8 cellular contexts compared by ENCODE assay signal in the genomic region with DNA sequence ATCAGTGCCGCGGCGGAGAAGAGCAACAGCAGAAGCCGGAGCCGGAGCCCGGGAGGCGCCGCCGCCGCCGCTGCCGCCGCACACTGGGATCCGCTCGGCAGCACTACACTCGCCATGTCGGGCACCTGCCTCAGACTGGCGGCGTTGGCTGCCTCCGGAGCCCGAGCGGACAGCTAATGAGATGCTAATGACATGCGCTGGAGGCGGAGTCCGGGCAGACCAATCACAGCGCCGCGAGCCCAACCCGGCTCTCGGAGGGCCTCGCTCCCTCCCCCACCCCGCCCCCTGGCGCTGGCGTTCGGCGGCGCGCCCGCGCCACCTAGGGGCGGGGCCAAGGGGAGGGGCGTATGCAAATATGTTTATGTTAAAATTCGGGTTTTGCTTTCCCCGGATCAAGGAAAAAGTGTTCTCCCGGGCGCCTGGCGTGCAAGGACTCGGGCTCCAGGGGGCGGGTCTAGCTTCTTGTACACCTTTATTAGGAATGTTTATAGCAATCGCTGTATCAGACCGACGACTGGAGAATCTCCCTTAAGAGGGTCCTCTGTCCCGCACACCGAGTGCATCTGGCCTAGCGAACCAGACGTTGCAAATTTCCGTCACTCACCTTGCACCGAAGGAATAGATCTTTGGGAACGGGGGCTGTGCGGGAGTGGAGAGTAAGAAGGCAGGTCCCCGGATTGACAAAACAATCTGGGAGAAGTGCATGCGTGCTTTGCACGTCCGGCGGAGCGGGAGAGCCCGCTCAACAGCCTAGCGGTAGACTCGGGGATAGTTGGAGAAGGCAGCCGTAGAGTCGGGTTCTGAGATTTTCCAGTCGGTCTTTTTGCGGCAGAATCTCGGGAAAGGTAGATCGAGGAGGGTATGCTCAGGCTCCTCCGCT. TPM values are rescaled to one million over a fixed set of nuclear protein-coding genes. Genes with fewer than 3 reads are reported as not detected.
A peak's percentile ranks its signal among the peaks of the same experiment; 100 is the strongest.
DNase-seq lines count a peak whose midpoint lies in the region; ATAC-seq and TF ChIP-seq lines count a peak whose summit lies in the region.

CADM1 (minus strand) TSS at position 137 of the 880 bp plus-strand sequence.

- H3K9me3 Mint-ChIP-seq in IgD-negative memory B cell (peaks cover 0 to 11% (median 0%) of the 10 kb centered on the region in 3 donors), neural crest cell (no peaks in the 10 kb centered on the region)
- peaks cover 2% of the 10 kb centered on the region for H3K9me3 Mint-ChIP-seq in activated naive CD4-positive, alpha-beta T cell treated with anti-CD3 and anti-CD28 coated beads for 36 hours
- no peaks in the 10 kb centered on the region for H3K9me3 Mint-ChIP-seq in stimulated activated naive CD8-positive, alpha-beta T cell treated with anti-CD3 and anti-CD28 coated beads, Interleukin-15, Interleukin-2, amounts not matched to agents 100 ng/mL and 50 ng/mL, for 24 hours

- no TSS peak for BruUV-seq in A673 (replicated peaks; lab: Mats Ljungman, UMichigan)

- H3K4me1 ChIP-seq in A673 (ENCODE audit: insufficient read depth, low read length, poor library complexity, severe bottlenecking): peaks cover 18% of the 10 kb centered on the region
- H3K4me1 ChIP-seq in gastroesophageal sphincter: peaks cover 0 to 42% (median 5%) of the 10 kb centered on the region in 3 donors

- peak; percentile 68 to 78 for TF ChIP-seq POLR2A in gastroesophageal sphincter (IDR thresholded peaks at IDR 0.05)

- POLR2A ChIA-PET in A673 (lab: Charles Lee; ENCODE audit: low non-redundant PET): no interaction called here

- no peaks in the 10 kb centered on the region for H3K36me3 ChIP-seq in A673 (ENCODE audit: insufficient read depth, low read length, poor library complexity, severe bottlenecking)
- H3K36me3 ChIP-seq in gastroesophageal sphincter: no peaks in the 10 kb centered on the region

- H3K4me3 ChIP-seq in A673 (ENCODE audit: low read depth, low read length, poor library complexity, severe bottlenecking) (peak within 1 kb of the TSS; percentile 54), gastroesophageal sphincter (peak within 1 kb of the TSS; percentile 58 to 79)

- CTCF ChIA-PET in A673 (lab: Charles Lee): interaction anchor here (0.6 kb wide), 2 partner anchors 791 to 1238 kb away, joined by 3 read pairs; no protein-coding TSS in a partner anchor
- CTCF ChIA-PET in activated naive CD4-positive, alpha-beta T cell treated with anti-CD3 and anti-CD28 coated beads for 36 hours (lab: Charles Lee): no interaction called here

- peaks cover 1 to 5% (median 4%) of the 10 kb centered on the region in 3 donors for H3K4me1 Mint-ChIP-seq in IgD-negative memory B cell
- H3K4me1 Mint-ChIP-seq in activated naive CD4-positive, alpha-beta T cell treated with anti-CD3 and anti-CD28 coated beads for 36 hours (ENCODE audit: low read depth): peaks cover 11% of the 10 kb centered on the region
- peaks cover 12% of the 10 kb centered on the region for H3K4me1 Mint-ChIP-seq in neural crest cell
- H3K4me1 Mint-ChIP-seq in stimulated activated naive CD8-positive, alpha-beta T cell treated with anti-CD3 and anti-CD28 coated beads, Interleukin-15, Interleukin-2, amounts not matched to agents 100 ng/mL and 50 ng/mL, for 24 hours (ENCODE audit: low read depth): peaks cover 13% of the 10 kb centered on the region

- H3K9me3 ChIP-seq in A673 (ENCODE audit: low read depth, low read length, poor library complexity, severe bottlenecking) (no peaks in the 10 kb centered on the region), gastroesophageal sphincter (no peaks in the 10 kb centered on the region)

- TF ChIP-seq CTCF in A673 (conservative IDR thresholded peaks at IDR 0.05; ENCODE audit: low read depth, low read length): peak; percentile 52; the same call in 1 of the 2 replicates
- TF ChIP-seq CTCF in gastroesophageal sphincter (IDR thresholded peaks at IDR 0.05): peak; percentile 45 to 72 (median 61)
- peak; percentile 72 for TF ChIP-seq CTCF in neural crest cell (conservative IDR thresholded peaks at IDR 0.05)

- intact Hi-C loops in A673 (cut with micrococcal nuclease; ENCODE audit: unreplicated experiment): loop anchor here (1.0 kb wide), 1 partner anchor 169 kb away; no protein-coding TSS in a partner anchor
- intact Hi-C loops in activated naive CD4-positive, alpha-beta T cell treated with anti-CD3 and anti-CD28 coated beads for 36 hours (cut with micrococcal nuclease): loop anchor here (5.0 kb wide), 2 partner anchors 167 to 423 kb away; no protein-coding TSS in a partner anchor

- DNase-seq in A673 (ENCODE audit: low spot score) (peak; percentile 97), GM19238 (ENCODE audit: insufficient read length, low spot score) (peak; percentile 63), RPMI8226 (peak; percentile 96), neural crest cell (ENCODE audit: low read depth, low spot score) (peak; percentile 93)
- DNase-seq in activated naive CD4-positive, alpha-beta T cell treated with anti-CD3 and anti-CD28 coated beads for 36 hours: peak; percentile 76

- H3K36me3 Mint-ChIP-seq in IgD-negative memory B cell (peaks cover 1% of the 10 kb centered on the region), neural crest cell (ENCODE audit: low read depth) (no peaks in the 10 kb centered on the region)
- no peaks in the 10 kb centered on the region for H3K36me3 Mint-ChIP-seq in activated naive CD4-positive, alpha-beta T cell treated with anti-CD3 and anti-CD28 coated beads for 36 hours (ENCODE audit: low read depth)
- H3K36me3 Mint-ChIP-seq in stimulated activated naive CD8-positive, alpha-beta T cell treated with anti-CD3 and anti-CD28 coated beads, Interleukin-15, Interleukin-2, amounts not matched to agents 100 ng/mL and 50 ng/mL, for 24 hours (ENCODE audit: low read depth): no peaks in the 10 kb centered on the region

- H3K27ac Mint-ChIP-seq in IgD-negative memory B cell: peak within 1 kb of the TSS in 1 of 3 donors; percentile 18
- H3K27ac Mint-ChIP-seq in activated naive CD4-positive, alpha-beta T cell treated with anti-CD3 and anti-CD28 coated beads for 36 hours: no peak within 1 kb of the TSS
- peak within 1 kb of the TSS; percentile 96 for H3K27ac Mint-ChIP-seq in neural crest cell (ENCODE audit: unreplicated experiment)
- no peak within 1 kb of the TSS for H3K27ac Mint-ChIP-seq in stimulated activated naive CD8-positive, alpha-beta T cell treated with anti-CD3 and anti-CD28 coated beads, Interleukin-15, Interleukin-2, amounts not matched to agents 100 ng/mL and 50 ng/mL, for 24 hours

- H3K27me3 ChIP-seq in A673 (replicated peaks; ENCODE audit: insufficient read depth, low read depth, low read length, poor library complexity) (peaks cover 70% of the 10 kb centered on the region), gastroesophageal sphincter (peaks cover 27% of the 10 kb centered on the region)

- H3K27ac ChIP-seq in A673 (ENCODE audit: low read depth, low read length, poor library complexity, severe bottlenecking): peak within 1 kb of the TSS; percentile 35
- H3K27ac ChIP-seq in gastroesophageal sphincter: peak within 1 kb of the TSS; percentile 34 to 94 (median 88)

- WGBS in gastroesophageal sphincter (ENCODE audit: low coverage in 1 of 2), 2 donors: 0 to 1% methylated on average over 29 to 30 of the region's 76 CpGs

- H3K4me3 Mint-ChIP-seq in IgD-negative memory B cell (peak within 1 kb of the TSS; percentile 70 to 88 (median 86)), neural crest cell (peak within 1 kb of the TSS; percentile 97)
- peak within 1 kb of the TSS; percentile 62 for H3K4me3 Mint-ChIP-seq in activated naive CD4-positive, alpha-beta T cell treated with anti-CD3 and anti-CD28 coated beads for 36 hours
- peak within 1 kb of the TSS; percentile 66 for H3K4me3 Mint-ChIP-seq in stimulated activated naive CD8-positive, alpha-beta T cell treated with anti-CD3 and anti-CD28 coated beads, Interleukin-15, Interleukin-2, amounts not matched to agents 100 ng/mL and 50 ng/mL, for 24 hours

- peak; percentile 94 for ATAC-seq in gastroesophageal sphincter

- TF ChIP-seq EP300 in gastroesophageal sphincter (IDR thresholded peaks at IDR 0.05): no peak

- H3K27me3 Mint-ChIP-seq in IgD-negative memory B cell (peaks cover 33% of the 10 kb centered on the region), neural crest cell (ENCODE audit: low read depth) (peaks cover 16% of the 10 kb centered on the region)
- H3K27me3 Mint-ChIP-seq in activated naive CD4-positive, alpha-beta T cell treated with anti-CD3 and anti-CD28 coated beads for 36 hours (ENCODE audit: low read depth): peaks cover 32% of the 10 kb centered on the region
- peaks cover 46% of the 10 kb centered on the region for H3K27me3 Mint-ChIP-seq in stimulated activated naive CD8-positive, alpha-beta T cell treated with anti-CD3 and anti-CD28 coated beads, Interleukin-15, Interleukin-2, amounts not matched to agents 100 ng/mL and 50 ng/mL, for 24 hours

RNA-seq across cellular contexts. Expression of gene CADM1, which starts in this region (rescaled TPM):
- 10.4 and 12.9 TPM in 2 replicates for total RNA-seq in A673 (2021)
- 2.0 TPM for polyA plus RNA-seq in IgD-negative memory B cell
- under 1 TPM in 1 of 2 experiments, not detected in 1; 0.24 TPM for total RNA-seq in activated naive CD4-positive, alpha-beta T cell treated with anti-CD3 and anti-CD28 coated beads for 36 hours
- total RNA-seq in gastroesophageal sphincter: 10 to 100 TPM; 10.4 to 23.5 (median 17.1) TPM
- 112 and 121 TPM in 2 replicates for total RNA-seq in neural crest cell

Comparison
In these comparisons a context has a peak if more than half of its experiments do, and no peak if none do; other contexts are left out.
1. Peak in every context shown above with its lines: DNase-seq, ATAC-seq, H3K4me3 ChIP-seq and H3K27ac ChIP-seq.
2. Peak in DNase-seq in activated naive CD4-positive, alpha-beta T cell treated with anti-CD3 and anti-CD28 coated beads for 36 hours; RNA of the gene not detected or under 1 TPM.